10 cellular contexts compared by ENCODE assay signal in the genomic region with DNA sequence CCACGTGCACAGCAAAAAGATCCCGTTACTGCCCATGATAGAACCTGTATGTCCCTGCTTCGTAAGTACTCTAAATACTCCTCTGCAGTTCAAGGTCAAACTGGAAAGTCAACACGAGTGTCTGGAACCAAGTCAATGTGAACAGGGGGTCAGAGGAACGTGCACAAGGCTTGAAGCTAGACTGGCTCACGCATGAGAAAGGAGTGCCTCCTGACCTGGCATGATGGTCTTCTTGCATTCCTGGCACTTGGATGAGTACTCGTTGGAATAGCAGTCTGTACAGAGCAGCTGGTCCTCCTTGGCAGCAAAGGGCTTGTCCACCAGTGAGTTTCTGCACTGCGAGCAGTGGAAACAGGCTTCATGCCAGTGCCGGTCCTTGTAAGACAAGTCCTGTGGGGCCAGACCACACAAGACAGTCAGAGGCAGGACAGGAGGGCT. TPM values are rescaled to one million over a fixed set of nuclear protein-coding genes. Genes with fewer than 3 reads are reported as not detected.
DNase-seq lines count a peak whose midpoint lies in the region; ATAC-seq and TF ChIP-seq lines count a peak whose summit lies in the region.
"Had no signal": no experiment of that assay in that cellular context is flagged by ENCODE, and none has a peak within 500 bp of the region (broad histone marks: within the 10 kb centered on the region; RNA-seq: fewer than 3 reads in every experiment).

No MANE protein-coding gene starts in this region.

- in situ Hi-C loops in Panc1 (cut with HindIII; ENCODE audit: low pct_unique_long_range_greater_than_20kb, low sequenced_read_pairs), result no loop called here

- CTCF ChIA-PET in Panc1 (lab: Charles Lee), result no interaction called here

- no peaks in the 10 kb centered on the region for H3K27me3 ChIP-seq in Panc1 (ENCODE audit: control insufficient read depth, insufficient read depth, low read length)

- ATAC-seq in GM19463 (IDR thresholded peaks at IDR 0.05; ENCODE audit: unreplicated experiment) (peak; percentile 15), Panc1 (peak; percentile 2)

- TF ChIP-seq POLR2A in erythroblast (IDR thresholded peaks at IDR 0.05; ENCODE audit: low read length), result no peak

- no TSS peak for BruUV-seq in Panc1 (replicated peaks; lab: Mats Ljungman, UMichigan)

- no peaks in the 10 kb centered on the region for H3K9me3 ChIP-seq in Panc1 (ENCODE audit: control insufficient read depth, insufficient read depth, low read depth, low read length)
- H3K9me3 ChIP-seq: neutrophil had no signal

- H3K4me3 ChIP-seq in Panc1 (ENCODE audit: low read depth in 2 of 2, low read length in 2 of 2) (no peak overlapping the region), fibroblast of the aortic adventitia (ENCODE audit: low read depth, low read length) (no peak overlapping the region), skin epidermis (peak overlapping the region in 1 of 7 experiments; percentile 3)

- TF ChIP-seq CTCF in Panc1 (IDR thresholded peaks at IDR 0.05) (no peak), fibroblast of the aortic adventitia (IDR thresholded peaks at IDR 0.05; ENCODE audit: insufficient read depth, low read length) (no peak)

- DNase-seq in Panc1 (ENCODE audit: low read depth, low spot score) (no peak), fibroblast of the aortic adventitia (ENCODE audit: low read depth) (peak; percentile 86), erythroblast (lab: John Stamatoyannopoulos, UW) (no peak)
- DNase-seq in stimulated activated CD4-positive, alpha-beta T cell treated with anti-CD3 and anti-CD28 coated beads, Interleukin-4, amount 100 ng/mL, for 24 hours, result no peak
- no peak for DNase-seq in central memory CD4-positive, alpha-beta T cell
- no peak for DNase-seq in activated T-cell treated with anti-CD3 and anti-CD28 coated beads, Interleukin-2, amount 50 U/mL, for 1 hour
- DNase-seq: DMS79 treated with DMSO at 0.1 percent for 48 hours had no signal

- peaks cover 23% of the 10 kb centered on the region for H3K36me3 ChIP-seq in Panc1 (ENCODE audit: control insufficient read depth, insufficient read depth, low read length)
- H3K36me3 ChIP-seq: neutrophil had no signal

- intact Hi-C loops in Panc1 (cut with micrococcal nuclease; ENCODE audit: unreplicated experiment), result no loop called here

- H3K27ac ChIP-seq in Panc1 (ENCODE audit: low read length), result peak overlapping the region; percentile 100
- H3K27ac ChIP-seq in skin epidermis, result peak overlapping the region in 15 of 21 experiments; percentile 0 to 89 (median 65)
- H3K27ac ChIP-seq: neutrophil had no signal

- POLR2A ChIA-PET in Panc1 (lab: Charles Lee), result interaction anchor here (0.5 kb wide), 1 partner anchor 167 kb away, joined by 3 read pairs; no protein-coding TSS in a partner anchor

- peaks cover 99% of the 10 kb centered on the region for H3K4me1 ChIP-seq in Panc1 (ENCODE audit: control insufficient read depth, insufficient read depth, low read length)

RNA-seq across cellular contexts. Expression of a gene that starts 25.5 kb away (rescaled TPM):
- total RNA-seq in Panc1 (2021; ENCODE audit: unreplicated experiment), result 378 TPM
- 411 TPM for polyA plus RNA-seq in Panc1 (2012; ENCODE audit: insufficient read length)
- total RNA-seq in fibroblast of the aortic adventitia (ENCODE audit: low replicate concordance), result 92.4 and 267 TPM in 2 replicates

RNA-seq across cellular contexts. Expression of a gene that starts 36.0 kb away (rescaled TPM):
- total RNA-seq in Panc1 (2021; ENCODE audit: unreplicated experiment) (20.0 TPM), fibroblast of the aortic adventitia (ENCODE audit: low replicate concordance) (20.0 and 20.1 TPM in 2 replicates)
- 24.3 TPM for polyA plus RNA-seq in Panc1 (2012; ENCODE audit: insufficient read length)

RNA-seq across cellular contexts. Expression of a gene that starts 43.8 kb away (rescaled TPM):
- 32.7 TPM for total RNA-seq in Panc1 (2021; ENCODE audit: unreplicated experiment)
- polyA plus RNA-seq in Panc1 (2012; ENCODE audit: insufficient read length), result 24.5 TPM
- 7.0 and 17.7 TPM in 2 replicates for total RNA-seq in fibroblast of the aortic adventitia (ENCODE audit: low replicate concordance)
